ENCODE assay signal across 5 cellular contexts in the genomic region with DNA sequence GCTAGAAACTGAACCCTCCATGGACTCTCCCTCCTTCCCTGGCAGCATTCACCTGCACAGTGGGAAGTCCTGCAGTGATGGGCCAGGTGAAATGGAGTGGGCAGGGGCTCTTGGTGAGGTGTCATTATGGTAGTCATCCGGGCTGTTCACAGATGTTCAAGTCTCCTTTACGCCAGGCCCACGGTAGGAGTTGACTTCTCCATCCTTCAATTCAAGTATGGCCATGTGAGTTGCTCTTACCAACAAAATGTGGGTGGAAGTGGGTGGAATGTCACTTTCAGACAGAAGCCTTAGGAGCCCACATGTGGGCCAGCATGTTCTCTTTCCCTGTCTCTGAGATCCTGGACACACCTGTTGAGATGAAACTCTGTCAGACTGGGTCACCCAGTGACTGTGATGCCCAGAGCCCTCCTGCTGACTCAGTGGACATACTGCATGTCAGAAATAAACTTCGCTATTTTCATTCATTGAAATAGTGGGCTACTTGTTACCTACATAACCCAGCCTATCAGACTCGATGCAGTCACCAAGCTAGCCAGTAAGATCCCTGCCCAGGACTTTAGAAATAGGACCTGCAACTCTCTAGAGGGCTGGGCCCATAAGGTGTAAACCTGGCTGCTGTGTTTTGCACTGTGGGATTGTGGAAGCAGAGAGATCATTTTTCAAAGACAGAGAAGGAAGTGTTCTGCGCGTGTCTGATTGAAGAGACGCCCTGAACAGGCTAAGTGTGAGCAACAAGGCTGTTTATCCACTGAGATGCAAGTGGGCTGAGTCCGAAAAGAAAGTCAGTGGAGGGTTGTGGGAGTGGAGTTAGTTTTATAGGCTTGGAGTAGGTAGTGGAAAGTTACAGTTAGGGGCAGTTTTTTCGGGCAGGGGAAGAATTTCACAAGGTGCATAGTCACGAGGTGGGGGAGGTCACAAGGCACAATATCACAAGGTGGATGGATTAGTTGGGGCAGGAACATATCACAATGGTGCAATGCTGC.
DNase-seq lines count a peak whose midpoint lies in the region; FAIRE-seq and TF ChIP-seq lines count a peak whose summit lies in the region.
"Not testable (repeated sequence)": the region's sequence is repeated elsewhere in the genome, so short reads cannot be mapped to it uniquely, and the experiment has no call there.

No MANE protein-coding gene starts in this region.

- H3K4me1 Mint-ChIP-seq in endodermal cell; osteocyte (ENCODE audit: unreplicated experiment): not testable (repeated sequence)

- H3K4me3 ChIP-seq in endodermal cell (ENCODE audit: low read length); kidney (ENCODE audit: low read length in 2 of 2): not testable (repeated sequence)

- not testable (repeated sequence) for H3K36me3 ChIP-seq in endodermal cell (ENCODE audit: control insufficient read depth, insufficient read depth, low read length); kidney (ENCODE audit: control insufficient read depth in 1 of 2, insufficient read depth in 2 of 2, low read length in 2 of 2)

- intact Hi-C loops in kidney (cut with DNase I), result not testable (repeated sequence)

- peaks cover 10% of the 10 kb centered on the region for H3K27me3 Mint-ChIP-seq in endodermal cell (ENCODE audit: insufficient read depth)
- H3K27me3 Mint-ChIP-seq in osteocyte (ENCODE audit: unreplicated experiment), result not testable (repeated sequence)

- not testable (repeated sequence) for H3K9me3 ChIP-seq in endodermal cell (ENCODE audit: control insufficient read depth, low read length); kidney (ENCODE audit: control insufficient read depth in 1 of 2, low read length in 2 of 2)

- not testable (repeated sequence) for TF ChIP-seq CTCF in endodermal cell (conservative IDR thresholded peaks at IDR 0.05); kidney (IDR thresholded peaks at IDR 0.05; ENCODE audit: borderline replicate concordance, extremely low read depth, insufficient read depth); osteocyte (IDR thresholded peaks at IDR 0.05)

- not testable (repeated sequence) for H3K27ac ChIP-seq in endodermal cell (ENCODE audit: low read depth, low read length); kidney (ENCODE audit: low read depth in 2 of 2, low read length in 2 of 2)

- not testable (repeated sequence) for H3K36me3 Mint-ChIP-seq in endodermal cell (ENCODE audit: low read depth); osteocyte (ENCODE audit: unreplicated experiment)

- FAIRE-seq in kidney (lab: Jason Lieb, UNC), result not testable (repeated sequence)

- not testable (repeated sequence) for H3K27ac Mint-ChIP-seq in endodermal cell; osteocyte (ENCODE audit: unreplicated experiment)

- not testable (repeated sequence) for H3K9me3 Mint-ChIP-seq in endodermal cell; osteocyte (ENCODE audit: unreplicated experiment)

- DNase-seq in NCI-H146 (lab: John Stamatoyannopoulos, UW) (peak; percentile 6), endodermal cell (peak; percentile 22), kidney (peak; percentile 12), osteocyte (ENCODE audit: extremely low spot score, unreplicated experiment) (peak; percentile 42)
- peak; percentile 17 for DNase-seq in activated CD8-positive, alpha-beta memory T cell treated with anti-CD3 and anti-CD28 coated beads for 24 hours

- H3K4me1 ChIP-seq in endodermal cell (ENCODE audit: control insufficient read depth, insufficient read depth, low read length); kidney (ENCODE audit: control insufficient read depth in 1 of 2, insufficient read depth in 1 of 2, low read depth in 1 of 2, low read length in 2 of 2): not testable (repeated sequence)

- H3K4me3 Mint-ChIP-seq in endodermal cell; osteocyte (ENCODE audit: unreplicated experiment): not testable (repeated sequence)

- 88 to 98% methylated on average over 4 to 9 of the region's 11 CpGs for WGBS in endodermal cell (ENCODE audit: insufficient coverage in 1 of 2, insufficient read length in 1 of 2), 2 experiments

- not testable (repeated sequence) for H3K27me3 ChIP-seq in endodermal cell (ENCODE audit: control insufficient read depth, insufficient read depth, low read length, poor library complexity, severe bottlenecking)

- H3K9ac ChIP-seq in endodermal cell (ENCODE audit: extremely low read depth, low read length, poor library complexity, severe bottlenecking); kidney (ENCODE audit: low read length in 2 of 2): not testable (repeated sequence)
